Comparison of ENCODE assay signal across 18 cellular contexts in the genomic region with DNA sequence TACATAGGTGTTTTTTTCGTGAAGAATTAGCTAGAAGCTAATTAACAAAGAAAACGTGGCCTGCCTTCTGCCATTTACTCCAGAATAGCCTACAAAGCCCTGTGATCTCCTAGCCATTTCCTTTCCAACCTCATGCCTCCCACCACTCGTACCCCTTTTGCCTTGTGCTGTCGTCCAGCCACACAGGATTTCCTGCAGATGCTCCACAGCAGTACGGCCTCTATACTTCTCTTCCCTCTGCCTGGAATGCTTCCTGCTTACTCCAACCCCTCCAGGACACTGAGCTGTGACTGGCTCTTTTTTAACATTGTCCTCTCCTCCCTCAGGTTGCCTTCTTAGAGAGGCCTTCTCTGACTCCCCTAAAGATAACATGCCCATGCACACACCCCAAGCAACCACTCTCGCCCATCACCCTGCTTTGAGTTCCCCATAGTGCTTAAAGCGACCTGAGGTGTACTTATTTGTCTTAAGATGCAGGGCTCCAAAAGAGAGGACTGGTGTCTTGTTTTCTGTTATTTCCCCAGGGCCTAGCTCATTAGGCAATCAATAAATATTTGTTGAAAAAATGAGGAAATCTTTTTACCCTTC. TPM values are rescaled to one million over a fixed set of nuclear protein-coding genes. Genes with fewer than 3 reads are reported as not detected.
A peak's percentile ranks its signal among the peaks of the same experiment; 100 is the strongest.
DNase-seq lines count a peak whose midpoint lies in the region; ATAC-seq, FAIRE-seq and TF ChIP-seq lines count a peak whose summit lies in the region.
"Had no signal": no experiment of that assay in that cellular context is flagged by ENCODE, and none has a peak within 500 bp of the region (broad histone marks: within the 10 kb centered on the region; RNA-seq: fewer than 3 reads in every experiment).

No MANE protein-coding gene starts in this region.

- peaks cover 34 to 49% of the 10 kb centered on the region in 2 donors for H3K36me3 Mint-ChIP-seq in CD4-positive, alpha-beta memory T cell
- H3K36me3 Mint-ChIP-seq in activated naive CD4-positive, alpha-beta T cell treated with anti-CD3 and anti-CD28 coated beads, Interleukin-2, amount 50 U/mL, for 72 hours: peaks cover 6 to 33% of the 10 kb centered on the region in 2 donors
- H3K36me3 Mint-ChIP-seq in immature natural killer cell: peaks cover 1 to 10% (median 5%) of the 10 kb centered on the region in 3 donors

- peaks cover 98% of the 10 kb centered on the region for H3K4me1 ChIP-seq in CD4-positive, alpha-beta memory T cell (ENCODE audit: insufficient read depth, low read length)
- H3K4me1 ChIP-seq in OCI-LY7 (ENCODE audit: insufficient read depth, low read length, poor library complexity, severe bottlenecking): peaks cover 9% of the 10 kb centered on the region

- H3K9me3 Mint-ChIP-seq in CD4-positive, alpha-beta memory T cell: no peaks in the 10 kb centered on the region
- H3K9me3 Mint-ChIP-seq in activated naive CD4-positive, alpha-beta T cell treated with anti-CD3 and anti-CD28 coated beads, Interleukin-2, amount 50 U/mL, for 72 hours: no peaks in the 10 kb centered on the region
- H3K9me3 Mint-ChIP-seq in immature natural killer cell: no peaks in the 10 kb centered on the region
- H3K9me3 Mint-ChIP-seq: type B pancreatic cell had no signal

- no peak overlapping the region for H3K4me2 ChIP-seq in OCI-LY7 (ENCODE audit: low read length)
- H3K4me2 ChIP-seq: smooth muscle cell had no signal

- H3K9me2 ChIP-seq in OCI-LY7 (ENCODE audit: insufficient read depth, low read length): no peaks in the 10 kb centered on the region

- H3K27ac ChIP-seq in CD4-positive, alpha-beta memory T cell (ENCODE audit: low read depth, low read length): no peak overlapping the region
- no peak overlapping the region for H3K27ac ChIP-seq in OCI-LY7 (ENCODE audit: low read depth, low read length, poor library complexity, severe bottlenecking)
- H3K27ac ChIP-seq: adrenal gland had no signal

- no peak for TF ChIP-seq CTCF in OCI-LY7 (conservative IDR thresholded peaks at IDR 0.05; ENCODE audit: low read length)

- no peak for ATAC-seq in activated naive CD4-positive, alpha-beta T cell treated with anti-CD3 and anti-CD28 coated beads, Interleukin-2, amount 50 U/mL, for 72 hours
- ATAC-seq in HG02763 (IDR thresholded peaks at IDR 0.05; ENCODE audit: unreplicated experiment): no peak
- ATAC-seq: left lobe of liver had no signal

- H3K27me3 ChIP-seq in CD4-positive, alpha-beta memory T cell (ENCODE audit: insufficient read depth, low read length): no peaks in the 10 kb centered on the region
- H3K27me3 ChIP-seq: adrenal gland, pancreas had no signal

- peak overlapping the region in 6 of 7 donors; percentile 76 to 92 (median 84) for H3K27ac Mint-ChIP-seq in CD4-positive, alpha-beta memory T cell
- H3K27ac Mint-ChIP-seq in activated naive CD4-positive, alpha-beta T cell treated with anti-CD3 and anti-CD28 coated beads, Interleukin-2, amount 50 U/mL, for 72 hours: peak overlapping the region; percentile 55 to 93
- peak overlapping the region in 5 of 6 donors; percentile 74 to 91 (median 84) for H3K27ac Mint-ChIP-seq in immature natural killer cell
- H3K27ac Mint-ChIP-seq: type B pancreatic cell had no signal

- TF ChIP-seq POLR2A in GM12891 (IDR thresholded peaks at IDR 0.05; ENCODE audit: low read depth, low read length): peak; percentile 55

- CTCF ChIA-PET in CD4-positive, alpha-beta memory T cell (lab: Charles Lee; ENCODE audit: partially characterized antibody): interaction anchor here (0.7 to 3.5 kb wide), 4 partner anchors 23 to 85 kb away, joined by 3 to 22 read pairs (median 3); a partner anchor contains a TSS
- CTCF ChIA-PET in OCI-LY7 (lab: Charles Lee; ENCODE audit: unreplicated experiment): no interaction called here

- no peak overlapping the region for H2AFZ ChIP-seq in OCI-LY7 (ENCODE audit: low read length)

- POLR2A ChIA-PET in CD4-positive, alpha-beta memory T cell (lab: Charles Lee; ENCODE audit: partially characterized antibody): interaction anchor here (0.6 to 3.8 kb wide), 5 partner anchors 12 to 99 kb away, joined by 4 to 20 read pairs (median 8); a partner anchor contains a TSS
- POLR2A ChIA-PET in OCI-LY7 (lab: Charles Lee): interaction anchor here (1.4 kb wide), 1 partner anchor 11 kb away, joined by 4 read pairs; no protein-coding TSS in a partner anchor

- H3K36me3 ChIP-seq in CD4-positive, alpha-beta memory T cell (ENCODE audit: insufficient read depth, low read length): peaks cover 39% of the 10 kb centered on the region
- peaks cover 90% of the 10 kb centered on the region for H3K36me3 ChIP-seq in OCI-LY7 (ENCODE audit: insufficient read depth, low read length)
- H3K36me3 ChIP-seq: adrenal gland, pancreas had no signal

- peaks cover 6% of the 10 kb centered on the region; the same call in 1 of the 2 replicates for H3K79me2 ChIP-seq in OCI-LY7 (ENCODE audit: insufficient read depth, low read depth, low read length)

- peaks cover 23 to 48% (median 34%) of the 10 kb centered on the region in 4 donors for H3K4me1 Mint-ChIP-seq in CD4-positive, alpha-beta memory T cell
- peaks cover 25 to 38% of the 10 kb centered on the region in 2 donors for H3K4me1 Mint-ChIP-seq in immature natural killer cell

- H3K4me3 ChIP-seq in CD4-positive, alpha-beta memory T cell (ENCODE audit: low read length in 2 of 2): no peak overlapping the region
- no peak overlapping the region for H3K4me3 ChIP-seq in OCI-LY7 (ENCODE audit: low read depth, low read length, poor library complexity, severe bottlenecking)
- H3K4me3 ChIP-seq: adrenal gland, pancreas, smooth muscle cell had no signal

- no peak for DNase-seq in CD4-positive, alpha-beta memory T cell
- DNase-seq in GM12891 (ENCODE audit: insufficient read length, low spot score) (no peak), immature natural killer cell (no peak), OCI-LY7 (ENCODE audit: low spot score) (no peak), nucleus accumbens (lab: John Stamatoyannopoulos, UW) (no peak)
- no peak for DNase-seq in activated naive CD4-positive, alpha-beta T cell treated with anti-CD3 and anti-CD28 coated beads, Interleukin-2, amount 50 U/mL, for 72 hours (ENCODE audit: low spot score in 2 of 2)
- no peak for DNase-seq in stimulated activated CD4-positive, alpha-beta T cell treated with anti-CD3 and anti-CD28 coated beads, Interleukin-4, amount 100 ng/mL, for 24 hours
- DNase-seq: adrenal gland, caudate nucleus, foreskin fibroblast, NCI-H1930, NCI-H524, pancreas had no signal

- intact Hi-C loops in CD4-positive, alpha-beta memory T cell (cut with micrococcal nuclease): no loop called here
- intact Hi-C loops in OCI-LY7 (cut with micrococcal nuclease; ENCODE audit: unreplicated experiment): no loop called here

- no peaks in the 10 kb centered on the region for H3K27me3 Mint-ChIP-seq in CD4-positive, alpha-beta memory T cell
- peaks cover 0 to 5% (median 2%) of the 10 kb centered on the region in 3 donors for H3K27me3 Mint-ChIP-seq in immature natural killer cell (ENCODE audit: low read depth in 3 of 3)
- H3K27me3 Mint-ChIP-seq: type B pancreatic cell had no signal

- no TSS peak for BruUV-seq in OCI-LY7 (replicated peaks; lab: Mats Ljungman, UMichigan)

- H3K4me3 Mint-ChIP-seq in CD4-positive, alpha-beta memory T cell: peak overlapping the region in 5 of 8 donors; percentile 3 to 34 (median 23)
- peak overlapping the region in 4 of 5 donors; percentile 3 to 56 (median 40) for H3K4me3 Mint-ChIP-seq in immature natural killer cell
- H3K4me3 Mint-ChIP-seq: type B pancreatic cell had no signal

- 0 out of 2 replicates have a peak, but pooled peaks cover 10% of the 10 kb centered on the region for H4K20me1 ChIP-seq in OCI-LY7 (ENCODE audit: insufficient read depth, low read length)

- FAIRE-seq in GM12891 (lab: Jason Lieb, UNC): no peak
- FAIRE-seq: endometrium, pancreas had no signal

- H3K9me3 ChIP-seq in CD4-positive, alpha-beta memory T cell (ENCODE audit: control insufficient read depth in 1 of 2, low read length in 2 of 2): no peaks in the 10 kb centered on the region
- H3K9me3 ChIP-seq in OCI-LY7 (ENCODE audit: low read length): no peaks in the 10 kb centered on the region
- H3K9me3 ChIP-seq: adrenal gland, pancreas had no signal

TF ChIP-seq in GM12891, 5 proteins besides CTCF, POLR2A, EP300 and RAD21:
- TF ChIP-seq SPI1 (IDR thresholded peaks at IDR 0.05; ENCODE audit: low read depth, low read length) (no peak), POLR2AphosphoS5 (IDR thresholded peaks at IDR 0.05; ENCODE audit: low read depth, low read length) (no peak), TAF1 (IDR thresholded peaks at IDR 0.05; ENCODE audit: low read depth, low read length) (no peak), POU2F2 (IDR thresholded peaks at IDR 0.05; ENCODE audit: low read depth, low read length) (no peak), PAX5 (IDR thresholded peaks at IDR 0.05; ENCODE audit: insufficient read depth, low read length, severe bottlenecking) (no peak)
TF ChIP-seq in GM12891: peak in this region for 0.

RNA-seq across cellular contexts. Expression of a gene that starts 32.7 kb away (rescaled TPM):
- total RNA-seq in CD4-positive, alpha-beta memory T cell: 100 to 1,000 TPM; 118 to 119 TPM
- polyA plus RNA-seq in CD4-positive, alpha-beta memory T cell: 100 to 1,000 TPM; 139 to 168 TPM
- 49.4 TPM for polyA plus RNA-seq in GM12891 (2012; ENCODE audit: low read depth, missing spikeins)
- total RNA-seq in activated naive CD4-positive, alpha-beta T cell treated with anti-CD3 and anti-CD28 coated beads, Interleukin-2, amount 50 U/mL, for 72 hours: 10 to 100 TPM; 52.0 to 71.9 TPM
- polyA plus RNA-seq in immature natural killer cell: 100 to 1,000 TPM; 255 to 300 (median 271) TPM
- 28.7 and 32.4 TPM in 2 replicates for total RNA-seq in OCI-LY7 (2014; rRNA removed; shearing (Covaris generic))
- 25.8 and 31.0 TPM in 2 replicates for total RNA-seq in OCI-LY7 (2022)
